ENCODE assay signal across 21 cellular contexts in genomic region chr11:68432874-68433273, GRCh38. TPM values are rescaled to one million over a fixed set of nuclear protein-coding genes. Genes with fewer than 3 reads are reported as not detected.
A peak's percentile ranks its signal among the peaks of the same experiment; 100 is the strongest.
DNase-seq lines count a peak whose midpoint lies in the region; ATAC-seq and TF ChIP-seq lines count a peak whose summit lies in the region.
"Had no signal": no experiment of that assay in that cellular context is flagged by ENCODE, and none has a peak within 500 bp of the region (broad histone marks: within the 10 kb centered on the region; RNA-seq: fewer than 3 reads in every experiment).

No MANE protein-coding gene starts in this region.

- peak; percentile 77 for DNase-seq in Right ventricle myocardium superior
- DNase-seq in cardiac septum (ENCODE audit: low spot score) = no peak
- no peak for DNase-seq in glutamatergic neuron
- DNase-seq in right cardiac atrium = peak in 2 of 3 donors; percentile 83 to 84
- DNase-seq in type B pancreatic cell (ENCODE audit: extremely low spot score, unreplicated experiment) = peak; percentile 64
- no peak for DNase-seq in stimulated activated CD4-positive, alpha-beta T cell treated with anti-CD3 and anti-CD28 coated beads, Interleukin-2, amount 100 ng/mL, for 24 hours
- DNase-seq in superior temporal gyrus (ENCODE audit: extremely low spot score) = no peak
- no peak for DNase-seq in osteocyte (ENCODE audit: extremely low spot score, unreplicated experiment)
- DNase-seq: AML-193, DMS79, H9, KG1, NCI-H1092, NCI-H1436 treated with DMSO at 0.1 percent for 48 hours, NCI-H2029, NCI-H345, NCI-H524 treated with DMSO at 0.1 percent for 48 hours, SHP77 treated with DMSO at 0.1 percent for 48 hours had no signal

- ATAC-seq in Right ventricle myocardium superior (ENCODE audit: poor library complexity) (peak; percentile 77), right cardiac atrium (peak; percentile 20 to 70)
- ATAC-seq: GM12878 had no signal

- peaks cover 4% of the 10 kb centered on the region for H3K9me3 ChIP-seq in right cardiac atrium (ENCODE audit: control insufficient read depth, low read length)

- TF ChIP-seq CTCF in glutamatergic neuron (IDR thresholded peaks at IDR 0.05; ENCODE audit: partially characterized antibody, unreplicated experiment) (no peak), type B pancreatic cell (conservative IDR thresholded peaks at IDR 0.05) (no peak), osteocyte (IDR thresholded peaks at IDR 0.05) (no peak)

- peak overlapping the region; percentile 20 for H3K4me3 Mint-ChIP-seq in glutamatergic neuron (ENCODE audit: unreplicated experiment)
- H3K4me3 Mint-ChIP-seq in type B pancreatic cell = no peak overlapping the region
- H3K4me3 Mint-ChIP-seq in osteocyte (ENCODE audit: unreplicated experiment) = no peak overlapping the region
- H3K4me3 Mint-ChIP-seq: CD14-positive monocyte, H9 had no signal

- H3K9me3 Mint-ChIP-seq in glutamatergic neuron (ENCODE audit: unreplicated experiment) (peaks cover 10% of the 10 kb centered on the region), type B pancreatic cell (peaks cover 10% of the 10 kb centered on the region), osteocyte (ENCODE audit: unreplicated experiment) (no peaks in the 10 kb centered on the region)

- H3K27ac ChIP-seq in right cardiac atrium (ENCODE audit: low read length) = no peak overlapping the region
- H3K27ac ChIP-seq: SK-N-MC had no signal

- H3K4me1 ChIP-seq in right cardiac atrium (ENCODE audit: control insufficient read depth, insufficient read depth, low read length) = peaks cover under 1% of the 10 kb centered on the region

- H3K27me3 Mint-ChIP-seq in glutamatergic neuron (ENCODE audit: unreplicated experiment) = peaks cover 12% of the 10 kb centered on the region
- H3K27me3 Mint-ChIP-seq in type B pancreatic cell = no peaks in the 10 kb centered on the region
- no peaks in the 10 kb centered on the region for H3K27me3 Mint-ChIP-seq in osteocyte (ENCODE audit: unreplicated experiment)

- peaks cover 14% of the 10 kb centered on the region for H3K4me1 Mint-ChIP-seq in glutamatergic neuron (ENCODE audit: low read depth, unreplicated experiment)
- peaks cover 5% of the 10 kb centered on the region for H3K4me1 Mint-ChIP-seq in type B pancreatic cell (ENCODE audit: unreplicated experiment)
- H3K4me1 Mint-ChIP-seq in osteocyte (ENCODE audit: unreplicated experiment) = peaks cover 15% of the 10 kb centered on the region

- H3K27ac Mint-ChIP-seq in glutamatergic neuron (ENCODE audit: unreplicated experiment) (peak overlapping the region; percentile 55), type B pancreatic cell (no peak overlapping the region), osteocyte (ENCODE audit: unreplicated experiment) (no peak overlapping the region)
- H3K27ac Mint-ChIP-seq: CD14-positive monocyte had no signal

- H3K27me3 ChIP-seq in right cardiac atrium (ENCODE audit: control insufficient read depth, insufficient read depth) = no peaks in the 10 kb centered on the region

- no peak overlapping the region for H3K4me3 ChIP-seq in right cardiac atrium (ENCODE audit: low read length)
- H3K4me3 ChIP-seq: GM12878, SK-N-MC had no signal

- peaks cover 18% of the 10 kb centered on the region for H3K36me3 Mint-ChIP-seq in glutamatergic neuron (ENCODE audit: unreplicated experiment)
- peaks cover 19% of the 10 kb centered on the region for H3K36me3 Mint-ChIP-seq in type B pancreatic cell
- H3K36me3 Mint-ChIP-seq in osteocyte (ENCODE audit: unreplicated experiment) = peaks cover 41% of the 10 kb centered on the region

- intact Hi-C loops in Right ventricle myocardium superior (cut with DNase I) = no loop called here
- intact Hi-C loops in cardiac septum (cut with DNase I) = no loop called here
- intact Hi-C loops in right cardiac atrium (cut with DNase I) = no loop called here

- 56% methylated on average over 17 of the region's 17 CpGs for WGBS in right cardiac atrium

RNA-seq across cellular contexts. Expression of gene PPP6R3, which starts 27.7 kb away (rescaled TPM):
- total RNA-seq in Right ventricle myocardium superior = 73.9 TPM
- 92.4 TPM for total RNA-seq in cardiac septum
- 312 TPM for total RNA-seq in glutamatergic neuron (ENCODE audit: unreplicated experiment)
- 100 to 1,000 TPM in 1 of 4 donors, 10 to 100 TPM in 3; 81.5 to 101 (median 90.8) TPM for total RNA-seq in right cardiac atrium
- 22.1 TPM for polyA plus RNA-seq in right cardiac atrium
- total RNA-seq in type B pancreatic cell (ENCODE audit: low replicate concordance) = 102 and 104 TPM in 2 replicates
- 86.6 and 87.8 TPM in 2 replicates for total RNA-seq in osteocyte

Comparison
In these comparisons a context has a peak if more than half of its experiments do, and no peak if none do; other contexts are left out.
1. DNase-seq: peak in Right ventricle myocardium superior (single experiment), right cardiac atrium (2 of 3) and type B pancreatic cell (single experiment); none in cardiac septum (single experiment), glutamatergic neuron (single experiment), stimulated activated CD4-positive, alpha-beta T cell treated with anti-CD3 and anti-CD28 coated beads, Interleukin-2, amount 100 ng/mL, for 24 hours (0 of 2), superior temporal gyrus (single experiment) and osteocyte (single experiment).